ENCODE assay signal across 11 cellular contexts in genomic region chr10:69336952-69337311, GRCh38. TPM values are rescaled to one million over a fixed set of nuclear protein-coding genes. Genes with fewer than 3 reads are reported as not detected.
DNase-seq lines count a peak whose midpoint lies in the region; ATAC-seq, FAIRE-seq and TF ChIP-seq lines count a peak whose summit lies in the region.
"Had no signal": no experiment of that assay in that cellular context is flagged by ENCODE, and none has a peak within 500 bp of the region (broad histone marks: within the 10 kb centered on the region; RNA-seq: fewer than 3 reads in every experiment).

No MANE protein-coding gene starts in this region.

- H3K4me1 ChIP-seq in mesodermal cell (ENCODE audit: control insufficient read depth, insufficient read depth, low read length, poor library complexity, severe bottlenecking): peaks cover 64% of the 10 kb centered on the region
- peaks cover 46% of the 10 kb centered on the region for H3K4me1 ChIP-seq in thymus (ENCODE audit: control insufficient read depth, insufficient read depth, low read length)

- H3K27ac ChIP-seq in HL-60 (replicated peaks) (peak overlapping the region; percentile 58), caudate nucleus (ENCODE audit: low read depth, low read length) (peak overlapping the region; percentile 81), mesodermal cell (ENCODE audit: low read depth, low read length, severe bottlenecking) (peak overlapping the region; percentile 0), thymus (ENCODE audit: low read depth) (peak overlapping the region; percentile 76)
- H3K27ac ChIP-seq: ovary had no signal

- H3K9me3 ChIP-seq in mesodermal cell (ENCODE audit: control insufficient read depth, low read length): no peaks in the 10 kb centered on the region
- no peaks in the 10 kb centered on the region for H3K9me3 ChIP-seq in thymus (ENCODE audit: control insufficient read depth)
- H3K9me3 ChIP-seq: ovary had no signal

- peaks cover 5% of the 10 kb centered on the region for H3K36me3 ChIP-seq in mesodermal cell (ENCODE audit: control insufficient read depth, insufficient read depth, low read length)
- peaks cover 10% of the 10 kb centered on the region for H3K36me3 ChIP-seq in thymus (ENCODE audit: control insufficient read depth, insufficient read depth)
- H3K36me3 ChIP-seq: ovary had no signal

- no peak for ATAC-seq in GM21576 (IDR thresholded peaks at IDR 0.05; ENCODE audit: unreplicated experiment)

- H3K4me3 ChIP-seq in HL-60 (replicated peaks; ENCODE audit: insufficient read depth, low read length) (no peak overlapping the region), mesodermal cell (ENCODE audit: extremely low read depth, insufficient read depth, low read length, poor library complexity, severe bottlenecking) (no peak overlapping the region), thymus (ENCODE audit: low read length) (no peak overlapping the region)
- H3K4me3 ChIP-seq: ovary had no signal

- 100% methylated on average over 1 of the region's 2 CpGs; no CpG with 5 or more reads in 1 of the 2 experiments for WGBS in mesodermal cell (ENCODE audit: insufficient coverage in 2 of 2), 2 experiments
- 81% methylated on average over 2 of the region's 2 CpGs for WGBS in thymus

- no peak for FAIRE-seq in GM12891 (lab: Jason Lieb, UNC)

- no peak for TF ChIP-seq CTCF in HL-60 (IDR thresholded peaks at IDR 0.05; ENCODE audit: insufficient read depth, low read length)

- no peak for DNase-seq in HL-60 (ENCODE audit: low read depth in 1 of 2, low spot score in 1 of 2)
- no peak for DNase-seq in caudate nucleus (lab: John Stamatoyannopoulos, UW)
- no peak for DNase-seq in GM12891 (ENCODE audit: insufficient read length, low spot score)
- DNase-seq in COLO668 (lab: John Stamatoyannopoulos, UW; ENCODE audit: unreplicated experiment): no peak
- DNase-seq: activated CD4-positive, alpha-beta T cell treated with anti-CD3 and anti-CD28 coated beads, Interleukin-2, amount 10 ng/mL, durations not matched to agents 7 days and 5 days; activated naive CD4-positive, alpha-beta T cell treated with anti-CD3 and anti-CD28 coated beads, Interleukin-2, amount 50 U/mL, for 16 hours; NCI-H1092; ovary had no signal

- TF ChIP-seq POLR2A in GM12891 (IDR thresholded peaks at IDR 0.05; ENCODE audit: low read depth, low read length): no peak

- H3K27me3 ChIP-seq in HL-60 (ENCODE audit: insufficient read depth, poor library complexity, severe bottlenecking): no peaks in the 10 kb centered on the region
- H3K27me3 ChIP-seq in thymus (ENCODE audit: control insufficient read depth, insufficient read depth): no peaks in the 10 kb centered on the region
- H3K27me3 ChIP-seq: ovary had no signal

TF ChIP-seq in GM12891, 5 proteins besides CTCF, POLR2A, EP300 and RAD21:
- TF ChIP-seq POU2F2 (IDR thresholded peaks at IDR 0.05; ENCODE audit: low read depth, low read length) (no peak), TAF1 (IDR thresholded peaks at IDR 0.05; ENCODE audit: low read depth, low read length) (no peak), POLR2AphosphoS5 (IDR thresholded peaks at IDR 0.05; ENCODE audit: low read depth, low read length) (no peak), PAX5 (IDR thresholded peaks at IDR 0.05; ENCODE audit: insufficient read depth, low read length, severe bottlenecking) (no peak), SPI1 (IDR thresholded peaks at IDR 0.05; ENCODE audit: low read depth, low read length) (no peak)

RNA-seq across cellular contexts. Expression of gene HK1, which starts 58.6 kb away (rescaled TPM):
- polyA plus RNA-seq in mesodermal cell (2013, experiment 1 of 2): 124 TPM
- polyA plus RNA-seq in mesodermal cell (2013, experiment 2 of 2): 105 TPM
- polyA plus RNA-seq in thymus: 33.7 TPM
- polyA plus RNA-seq in GM12891 (2012; ENCODE audit: low read depth, missing spikeins): 85.5 TPM

Comparison
In these comparisons a context has a peak if more than half of its experiments do, and no peak if none do; other contexts are left out.
1. H3K27ac ChIP-seq: peak in every context shown above with its lines; median percentile 81 in caudate nucleus; 76 in thymus; 58 in HL-60; 0 in mesodermal cell.